ENCODE assay signal across 8 cellular contexts in genomic region chr11:368414-369335, GRCh38. TPM values are rescaled to one million over a fixed set of nuclear protein-coding genes. Genes with fewer than 3 reads are reported as not detected.
DNase-seq lines count a peak whose midpoint lies in the region; ATAC-seq lines count a peak whose summit lies in the region.

No MANE protein-coding gene starts in this region.

- 10% methylated on average over 60 of the region's 61 CpGs for WGBS in thymus

- no peak overlapping the region for H3K27ac ChIP-seq in thymus (ENCODE audit: low read depth)

- peaks cover 8% of the 10 kb centered on the region for H3K4me1 Mint-ChIP-seq in activated CD8-positive, alpha-beta memory T cell treated with anti-CD3 and anti-CD28 coated beads, Interleukin-2, amount 10 ng/mL, durations not matched to agents 7 days and 5 days
- peaks cover 8% of the 10 kb centered on the region for H3K4me1 Mint-ChIP-seq in activated T-helper 17 cell treated with anti-CD3 and anti-CD28 coated beads, Interleukin-2, amount 50 U/mL, for 72 hours

- H3K9me3 Mint-ChIP-seq in activated CD8-positive, alpha-beta memory T cell treated with anti-CD3 and anti-CD28 coated beads, Interleukin-2, amount 10 ng/mL, durations not matched to agents 7 days and 5 days (ENCODE audit: low read depth), result no peaks in the 10 kb centered on the region
- H3K9me3 Mint-ChIP-seq in activated T-helper 17 cell treated with anti-CD3 and anti-CD28 coated beads, Interleukin-2, amount 50 U/mL, for 72 hours, result no peaks in the 10 kb centered on the region

- H3K36me3 ChIP-seq in thymus (ENCODE audit: control insufficient read depth, insufficient read depth), result no peaks in the 10 kb centered on the region

- peaks cover 44% of the 10 kb centered on the region for H3K27me3 Mint-ChIP-seq in activated CD8-positive, alpha-beta memory T cell treated with anti-CD3 and anti-CD28 coated beads, Interleukin-2, amount 10 ng/mL, durations not matched to agents 7 days and 5 days
- H3K27me3 Mint-ChIP-seq in activated T-helper 17 cell treated with anti-CD3 and anti-CD28 coated beads, Interleukin-2, amount 50 U/mL, for 72 hours, result peaks cover 14% of the 10 kb centered on the region

- no peak overlapping the region for H3K4me3 Mint-ChIP-seq in activated CD8-positive, alpha-beta memory T cell treated with anti-CD3 and anti-CD28 coated beads, Interleukin-2, amount 10 ng/mL, durations not matched to agents 7 days and 5 days
- peak overlapping the region; percentile 71 for H3K4me3 Mint-ChIP-seq in activated T-helper 17 cell treated with anti-CD3 and anti-CD28 coated beads, Interleukin-2, amount 50 U/mL, for 72 hours

- peak overlapping the region; percentile 21 for H3K27ac Mint-ChIP-seq in activated CD8-positive, alpha-beta memory T cell treated with anti-CD3 and anti-CD28 coated beads, Interleukin-2, amount 10 ng/mL, durations not matched to agents 7 days and 5 days
- peak overlapping the region; percentile 58 for H3K27ac Mint-ChIP-seq in activated T-helper 17 cell treated with anti-CD3 and anti-CD28 coated beads, Interleukin-2, amount 50 U/mL, for 72 hours

- DNase-seq in activated CD8-positive, alpha-beta memory T cell treated with anti-CD3 and anti-CD28 coated beads, Interleukin-2, amount 10 ng/mL, durations not matched to agents 7 days and 5 days, result no peak
- DNase-seq in activated CD8-positive, alpha-beta memory T cell treated with anti-CD3 and anti-CD28 coated beads, Interleukin-2, amount 50 U/mL, for 48 hours, result no peak
- DNase-seq in iris pigment epithelial cell (ENCODE audit: low read depth), result peak; percentile 45
- no peak for DNase-seq in NCI-H187 treated with DMSO at 0.1 percent for 48 hours (lab: John Stamatoyannopoulos, UW)

- CTCF ChIA-PET in activated CD8-positive, alpha-beta memory T cell treated with anti-CD3 and anti-CD28 coated beads, Interleukin-2, amount 10 ng/mL, durations not matched to agents 7 days and 5 days (lab: Charles Lee), result interaction anchor here (1.0 to 8.0 kb wide), 6 partner anchors 28 to 90 kb away, joined by 3 to 54 read pairs (median 4); partner anchors contain the start of genes NLRP6 and PTDSS2

- peaks cover 55% of the 10 kb centered on the region for H3K27me3 ChIP-seq in thymus (ENCODE audit: control insufficient read depth, insufficient read depth)

- H3K4me3 ChIP-seq in thymus (ENCODE audit: low read length), result peak overlapping the region; percentile 39

- no peaks in the 10 kb centered on the region for H3K36me3 Mint-ChIP-seq in activated CD8-positive, alpha-beta memory T cell treated with anti-CD3 and anti-CD28 coated beads, Interleukin-2, amount 10 ng/mL, durations not matched to agents 7 days and 5 days
- no peaks in the 10 kb centered on the region for H3K36me3 Mint-ChIP-seq in activated T-helper 17 cell treated with anti-CD3 and anti-CD28 coated beads, Interleukin-2, amount 50 U/mL, for 72 hours (ENCODE audit: low read depth)

- no peaks in the 10 kb centered on the region for H3K9me3 ChIP-seq in thymus (ENCODE audit: control insufficient read depth)

- ATAC-seq in activated CD8-positive, alpha-beta memory T cell treated with anti-CD3 and anti-CD28 coated beads, Interleukin-2, amount 10 ng/mL, durations not matched to agents 7 days and 5 days, result no peak
- no peak for ATAC-seq in activated T-helper 17 cell treated with anti-CD3 and anti-CD28 coated beads, Interleukin-2, amount 50 U/mL, for 72 hours (replicated peaks)
- no peak for ATAC-seq in GM21717 (IDR thresholded peaks at IDR 0.05; ENCODE audit: unreplicated experiment)
- ATAC-seq in HG02571 (IDR thresholded peaks at IDR 0.05; ENCODE audit: unreplicated experiment), result no peak

- H3K4me1 ChIP-seq in thymus (ENCODE audit: control insufficient read depth, insufficient read depth, low read length), result no peaks in the 10 kb centered on the region

RNA-seq across cellular contexts. Expression of gene B4GALNT4, which starts 0.6 kb away (rescaled TPM):
- total RNA-seq in activated CD8-positive, alpha-beta memory T cell treated with anti-CD3 and anti-CD28 coated beads, Interleukin-2, amount 10 ng/mL, durations not matched to agents 7 days and 5 days, result under 1 TPM in 1 of 2 experiments, not detected in 1; 0.32 TPM
- 1 to 10 TPM; 1.4 to 9.4 TPM for total RNA-seq in activated T-helper 17 cell treated with anti-CD3 and anti-CD28 coated beads, Interleukin-2, amount 50 U/mL, for 72 hours
- 6.1 TPM for polyA plus RNA-seq in thymus

RNA-seq across cellular contexts. Expression of gene PKP3, which starts 25.3 kb away (rescaled TPM):
- under 1 TPM; 0.09 to 0.18 TPM for total RNA-seq in activated CD8-positive, alpha-beta memory T cell treated with anti-CD3 and anti-CD28 coated beads, Interleukin-2, amount 10 ng/mL, durations not matched to agents 7 days and 5 days
- not detected for total RNA-seq in activated T-helper 17 cell treated with anti-CD3 and anti-CD28 coated beads, Interleukin-2, amount 50 U/mL, for 72 hours
- 26.5 TPM for polyA plus RNA-seq in thymus

RNA-seq across cellular contexts. Expression of gene SIGIRR, which starts 46.1 kb away (rescaled TPM):
- 100 to 1,000 TPM in 1 of 2 experiments, 10 to 100 TPM in 1; 96.2 to 198 TPM for total RNA-seq in activated CD8-positive, alpha-beta memory T cell treated with anti-CD3 and anti-CD28 coated beads, Interleukin-2, amount 10 ng/mL, durations not matched to agents 7 days and 5 days
- total RNA-seq in activated T-helper 17 cell treated with anti-CD3 and anti-CD28 coated beads, Interleukin-2, amount 50 U/mL, for 72 hours, result 10 to 100 TPM; 49.5 to 55.7 TPM
- 153 TPM for polyA plus RNA-seq in thymus

RNA-seq across cellular contexts. Expression of gene IFITM3, which starts 48.0 kb away (rescaled TPM):
- 100 to 1,000 TPM in 1 of 2 experiments, 10 to 100 TPM in 1; 53.7 to 166 TPM for total RNA-seq in activated CD8-positive, alpha-beta memory T cell treated with anti-CD3 and anti-CD28 coated beads, Interleukin-2, amount 10 ng/mL, durations not matched to agents 7 days and 5 days
- total RNA-seq in activated T-helper 17 cell treated with anti-CD3 and anti-CD28 coated beads, Interleukin-2, amount 50 U/mL, for 72 hours, result 10 to 100 TPM in 1 of 2 donors, 1 to 10 TPM in 1; 2.7 to 26.0 TPM
- 636 TPM for polyA plus RNA-seq in thymus

RNA-seq across cellular contexts. Expression of gene IFITM1, which starts 54.8 kb away (rescaled TPM):
- 100 to 1,000 TPM; 459 to 909 TPM for total RNA-seq in activated CD8-positive, alpha-beta memory T cell treated with anti-CD3 and anti-CD28 coated beads, Interleukin-2, amount 10 ng/mL, durations not matched to agents 7 days and 5 days
- total RNA-seq in activated T-helper 17 cell treated with anti-CD3 and anti-CD28 coated beads, Interleukin-2, amount 50 U/mL, for 72 hours, result 10 to 100 TPM; 95.7 to 97.1 TPM
- polyA plus RNA-seq in thymus, result 463 TPM
